ENCODE assay signal across 3 cellular contexts in the genomic region with DNA sequence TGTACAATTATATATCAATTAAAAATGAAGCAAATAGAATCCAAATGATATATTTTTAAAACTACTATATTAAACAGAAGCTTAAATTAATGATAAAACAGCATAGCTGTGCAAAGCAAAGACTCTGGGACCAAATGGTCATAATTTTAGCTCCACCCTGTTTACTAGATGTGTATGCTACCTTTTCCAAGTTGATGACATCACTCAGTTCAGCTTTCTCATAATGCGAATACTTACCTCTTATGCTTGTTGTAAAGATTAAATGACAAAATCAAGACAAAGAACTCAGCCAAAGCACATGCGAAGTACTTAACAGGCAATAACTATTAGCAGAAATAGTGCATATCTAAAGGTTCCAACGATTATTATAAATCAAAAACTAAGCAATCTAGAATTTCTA.
TF ChIP-seq lines count a peak whose summit lies in the region.

No MANE protein-coding gene starts in this region.

TF ChIP-seq in HepG2, 621 proteins besides CTCF, POLR2A, EP300 and RAD21:
- no peak for TF ChIP-seq FLYWCH1 (CRISPR knock-in tag; IDR thresholded peaks at IDR 0.05)
- TF ChIP-seq ATF7 (IDR thresholded peaks at IDR 0.05), result peak; percentile 84
- TF ChIP-seq ATF7 (CRISPR knock-in tag; IDR thresholded peaks at IDR 0.05), result no peak
- peak; percentile 54; the same call in 1 of the 2 replicates for TF ChIP-seq CREB1 (IDR thresholded peaks at IDR 0.05)
- no peak for TF ChIP-seq CREB1 (CRISPR knock-in tag; IDR thresholded peaks at IDR 0.05)
- TF ChIP-seq FOXK1 (CRISPR knock-in tag; IDR thresholded peaks at IDR 0.05; ENCODE audit: borderline replicate concordance, low read depth), result no peak
- TF ChIP-seq CC2D1A (CRISPR knock-in tag; IDR thresholded peaks at IDR 0.05), result no peak

TF ChIP-seq in HEK293, 187 proteins besides CTCF, POLR2A, EP300 and RAD21:
- TF ChIP-seq, protein P1, sequence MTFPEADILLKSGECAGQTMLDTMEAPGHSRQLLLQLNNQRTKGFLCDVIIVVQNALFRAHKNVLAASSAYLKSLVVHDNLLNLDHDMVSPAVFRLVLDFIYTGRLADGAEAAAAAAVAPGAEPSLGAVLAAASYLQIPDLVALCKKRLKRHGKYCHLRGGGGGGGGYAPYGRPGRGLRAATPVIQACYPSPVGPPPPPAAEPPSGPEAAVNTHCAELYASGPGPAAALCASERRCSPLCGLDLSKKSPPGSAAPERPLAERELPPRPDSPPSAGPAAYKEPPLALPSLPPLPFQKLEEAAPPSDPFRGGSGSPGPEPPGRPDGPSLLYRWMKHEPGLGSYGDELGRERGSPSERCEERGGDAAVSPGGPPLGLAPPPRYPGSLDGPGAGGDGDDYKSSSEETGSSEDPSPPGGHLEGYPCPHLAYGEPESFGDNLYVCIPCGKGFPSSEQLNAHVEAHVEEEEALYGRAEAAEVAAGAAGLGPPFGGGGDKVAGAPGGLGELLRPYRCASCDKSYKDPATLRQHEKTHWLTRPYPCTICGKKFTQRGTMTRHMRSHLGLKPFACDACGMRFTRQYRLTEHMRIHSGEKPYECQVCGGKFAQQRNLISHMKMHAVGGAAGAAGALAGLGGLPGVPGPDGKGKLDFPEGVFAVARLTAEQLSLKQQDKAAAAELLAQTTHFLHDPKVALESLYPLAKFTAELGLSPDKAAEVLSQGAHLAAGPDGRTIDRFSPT (tag by site-specific recombination; IDR thresholded peaks at IDR 0.05), result no peak
- TF ChIP-seq, protein P2, sequence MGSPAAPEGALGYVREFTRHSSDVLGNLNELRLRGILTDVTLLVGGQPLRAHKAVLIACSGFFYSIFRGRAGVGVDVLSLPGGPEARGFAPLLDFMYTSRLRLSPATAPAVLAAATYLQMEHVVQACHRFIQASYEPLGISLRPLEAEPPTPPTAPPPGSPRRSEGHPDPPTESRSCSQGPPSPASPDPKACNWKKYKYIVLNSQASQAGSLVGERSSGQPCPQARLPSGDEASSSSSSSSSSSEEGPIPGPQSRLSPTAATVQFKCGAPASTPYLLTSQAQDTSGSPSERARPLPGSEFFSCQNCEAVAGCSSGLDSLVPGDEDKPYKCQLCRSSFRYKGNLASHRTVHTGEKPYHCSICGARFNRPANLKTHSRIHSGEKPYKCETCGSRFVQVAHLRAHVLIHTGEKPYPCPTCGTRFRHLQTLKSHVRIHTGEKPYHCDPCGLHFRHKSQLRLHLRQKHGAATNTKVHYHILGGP (tag by site-specific recombination; IDR thresholded peaks at IDR 0.05), result peak; percentile 39; the same call in 1 of the 2 replicates
- TF ChIP-seq, protein P3, sequence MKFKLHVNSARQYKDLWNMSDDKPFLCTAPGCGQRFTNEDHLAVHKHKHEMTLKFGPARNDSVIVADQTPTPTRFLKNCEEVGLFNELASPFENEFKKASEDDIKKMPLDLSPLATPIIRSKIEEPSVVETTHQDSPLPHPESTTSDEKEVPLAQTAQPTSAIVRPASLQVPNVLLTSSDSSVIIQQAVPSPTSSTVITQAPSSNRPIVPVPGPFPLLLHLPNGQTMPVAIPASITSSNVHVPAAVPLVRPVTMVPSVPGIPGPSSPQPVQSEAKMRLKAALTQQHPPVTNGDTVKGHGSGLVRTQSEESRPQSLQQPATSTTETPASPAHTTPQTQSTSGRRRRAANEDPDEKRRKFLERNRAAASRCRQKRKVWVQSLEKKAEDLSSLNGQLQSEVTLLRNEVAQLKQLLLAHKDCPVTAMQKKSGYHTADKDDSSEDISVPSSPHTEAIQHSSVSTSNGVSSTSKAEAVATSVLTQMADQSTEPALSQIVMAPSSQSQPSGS (tag by site-specific recombination; IDR thresholded peaks at IDR 0.05; ENCODE audit: low read depth), result peak; percentile 73

TF ChIP-seq in K562, 482 proteins besides CTCF, POLR2A, EP300 and RAD21:
- no peak for TF ChIP-seq HDAC3 (IDR thresholded peaks at IDR 0.05; ENCODE audit: borderline replicate concordance, partially characterized antibody)
- TF ChIP-seq ZNF408 (CRISPR knock-in tag; IDR thresholded peaks at IDR 0.05; ENCODE audit: low read depth), result no peak
- TF ChIP-seq, protein P4, sequence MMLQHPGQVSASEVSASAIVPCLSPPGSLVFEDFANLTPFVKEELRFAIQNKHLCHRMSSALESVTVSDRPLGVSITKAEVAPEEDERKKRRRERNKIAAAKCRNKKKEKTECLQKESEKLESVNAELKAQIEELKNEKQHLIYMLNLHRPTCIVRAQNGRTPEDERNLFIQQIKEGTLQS (IDR thresholded peaks at IDR 0.05), result peak; percentile 45
- TF ChIP-seq, protein P4 (CRISPR knock-in tag; conservative IDR thresholded peaks at IDR 0.05), result no peak
